In the genomic region with DNA sequence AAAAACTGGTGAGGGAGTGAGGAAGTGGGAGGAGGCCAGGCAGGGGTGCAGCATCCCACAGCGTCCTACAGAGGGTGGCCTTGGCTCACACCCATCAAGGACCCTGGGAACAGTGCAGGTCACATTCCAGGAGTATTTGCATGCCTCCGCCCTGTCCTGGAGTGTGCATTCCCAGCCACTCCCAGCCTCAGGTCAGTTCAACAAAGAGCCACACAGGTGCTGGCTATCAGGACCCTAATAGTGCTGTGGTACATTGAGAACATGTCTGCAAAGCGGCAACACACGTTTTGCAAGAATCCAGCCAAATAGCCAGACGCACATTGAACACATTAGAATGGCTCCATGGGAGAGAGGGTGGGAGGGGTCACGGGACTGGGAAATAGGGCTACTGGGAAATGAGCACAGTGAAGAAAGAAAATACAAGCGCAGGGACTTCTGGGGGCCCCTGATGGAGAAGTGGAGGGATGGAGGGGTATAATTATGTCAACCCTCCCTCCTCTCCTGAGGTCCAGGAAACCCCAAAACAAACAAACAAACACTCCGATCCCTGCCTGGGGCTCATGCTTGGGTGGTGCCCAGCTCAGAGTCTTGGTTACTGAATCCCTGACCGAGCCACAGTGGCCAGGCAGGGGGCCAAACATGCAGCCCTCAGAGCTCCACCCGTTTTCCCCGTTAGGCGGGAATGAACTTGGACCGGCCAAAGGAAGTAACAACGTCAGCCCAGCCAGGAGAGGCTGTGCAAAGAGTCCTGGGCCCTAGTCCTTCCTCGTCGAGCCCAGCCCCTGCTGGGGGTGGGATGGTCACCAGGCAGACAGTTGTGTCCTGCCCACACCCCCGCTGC, we compare ENCODE assay signal across 1 cellular context.
TF ChIP-seq lines count a peak whose summit lies in the region.

No MANE protein-coding gene starts in this region.

TF ChIP-seq in H1, 55 proteins besides CTCF, POLR2A, EP300 and RAD21 (continued from another document):
- TF ChIP-seq, protein P1, sequence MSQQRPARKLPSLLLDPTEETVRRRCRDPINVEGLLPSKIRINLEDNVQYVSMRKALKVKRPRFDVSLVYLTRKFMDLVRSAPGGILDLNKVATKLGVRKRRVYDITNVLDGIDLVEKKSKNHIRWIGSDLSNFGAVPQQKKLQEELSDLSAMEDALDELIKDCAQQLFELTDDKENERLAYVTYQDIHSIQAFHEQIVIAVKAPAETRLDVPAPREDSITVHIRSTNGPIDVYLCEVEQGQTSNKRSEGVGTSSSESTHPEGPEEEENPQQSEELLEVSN (IDR thresholded peaks at IDR 0.05): peak; percentile 44; the same call in 1 of the 2 replicates
- TF ChIP-seq JUN (IDR thresholded peaks at IDR 0.05; ENCODE audit: low read depth, low read length) (no peak), SP2 (IDR thresholded peaks at IDR 0.05; ENCODE audit: low read length) (no peak), TEAD4 (IDR thresholded peaks at IDR 0.05; ENCODE audit: low read depth, low read length) (peak; percentile 92)
